Comparison of ENCODE assay signal across 12 cellular contexts in genomic region chr10:69064762-69065328, GRCh38. TPM values are rescaled to one million over a fixed set of nuclear protein-coding genes. Genes with fewer than 3 reads are reported as not detected.
DNase-seq lines count a peak whose midpoint lies in the region; ATAC-seq lines count a peak whose summit lies in the region.
"Had no signal": no experiment of that assay in that cellular context is flagged by ENCODE, and none has a peak within 500 bp of the region (broad histone marks: within the 10 kb centered on the region; RNA-seq: fewer than 3 reads in every experiment).

No MANE protein-coding gene starts in this region.

- ATAC-seq in GM21576 (IDR thresholded peaks at IDR 0.05; ENCODE audit: unreplicated experiment) (no peak), HG03039 (IDR thresholded peaks at IDR 0.05; ENCODE audit: unreplicated experiment) (no peak)

- no peaks in the 10 kb centered on the region for H3K27me3 Mint-ChIP-seq in activated naive CD8-positive, alpha-beta T cell
- H3K27me3 Mint-ChIP-seq in activated naive CD8-positive, alpha-beta T cell treated with anti-CD3 and anti-CD28 coated beads for 36 hours: no peaks in the 10 kb centered on the region
- no peaks in the 10 kb centered on the region for H3K27me3 Mint-ChIP-seq in activated T-helper 2 cell treated with anti-CD3 and anti-CD28 coated beads, Interferon-gamma antibody, Interleukin-2, Interleukin-4, amounts not matched to agents 10 μg/mL and 5 μg/mL and 100 μg/mL, durations not matched to agents 14 hours and 24 hours and 36 hours (ENCODE audit: low read depth)

- H3K9ac ChIP-seq in subcutaneous abdominal adipose tissue (ENCODE audit: low read length in 5 of 5): peak overlapping the region in 2 of 5 donors; percentile 47 to 64

- H3K4me1 Mint-ChIP-seq in activated naive CD8-positive, alpha-beta T cell (ENCODE audit: low read depth): peaks cover 31% of the 10 kb centered on the region
- peaks cover 46% of the 10 kb centered on the region for H3K4me1 Mint-ChIP-seq in activated naive CD8-positive, alpha-beta T cell treated with anti-CD3 and anti-CD28 coated beads for 36 hours
- peaks cover 45% of the 10 kb centered on the region for H3K4me1 Mint-ChIP-seq in activated T-helper 2 cell treated with anti-CD3 and anti-CD28 coated beads, Interferon-gamma antibody, Interleukin-2, Interleukin-4, amounts not matched to agents 10 μg/mL and 5 μg/mL and 100 μg/mL, durations not matched to agents 14 hours and 24 hours and 36 hours (ENCODE audit: low read depth)

- H3K9me3 Mint-ChIP-seq in activated naive CD8-positive, alpha-beta T cell (ENCODE audit: low read depth): no peaks in the 10 kb centered on the region
- peaks cover 3% of the 10 kb centered on the region for H3K9me3 Mint-ChIP-seq in activated naive CD8-positive, alpha-beta T cell treated with anti-CD3 and anti-CD28 coated beads for 36 hours
- no peaks in the 10 kb centered on the region for H3K9me3 Mint-ChIP-seq in activated T-helper 2 cell treated with anti-CD3 and anti-CD28 coated beads, Interferon-gamma antibody, Interleukin-2, Interleukin-4, amounts not matched to agents 10 μg/mL and 5 μg/mL and 100 μg/mL, durations not matched to agents 14 hours and 24 hours and 36 hours

- H3K27me3 ChIP-seq in layer of hippocampus (ENCODE audit: control insufficient read depth, insufficient read depth, low read length) (no peaks in the 10 kb centered on the region), subcutaneous abdominal adipose tissue (ENCODE audit: control insufficient read depth in 5 of 5, insufficient read depth in 4 of 5, low read length in 5 of 5) (no peaks in the 10 kb centered on the region)
- H3K27me3 ChIP-seq: breast epithelium had no signal

- peak overlapping the region in 1 of 5 donors; percentile 9 for H3K4me3 ChIP-seq in subcutaneous abdominal adipose tissue (ENCODE audit: low read depth in 1 of 5, low read length in 5 of 5)
- H3K4me3 ChIP-seq: breast epithelium, lung had no signal

- no peak for DNase-seq in activated naive CD8-positive, alpha-beta T cell treated with anti-CD3 and anti-CD28 coated beads for 36 hours
- DNase-seq in activated T-helper 2 cell treated with anti-CD3 and anti-CD28 coated beads, Interferon-gamma antibody, Interleukin-2, Interleukin-4, amounts not matched to agents 10 μg/mL and 5 μg/mL and 100 μg/mL, durations not matched to agents 14 hours and 24 hours and 36 hours (ENCODE audit: low spot score): no peak
- no peak for DNase-seq in KG1 (lab: John Stamatoyannopoulos, UW)
- DNase-seq: activated effector memory CD4-positive, alpha-beta T cell treated with Interleukin-2 at 50 U/mL for 16 hours; NCI-H1417 had no signal

- H3K4me1 ChIP-seq in subcutaneous abdominal adipose tissue (ENCODE audit: control insufficient read depth in 5 of 5, insufficient read depth in 5 of 5, low read length in 5 of 5): peaks cover 9 to 53% (median 47%) of the 10 kb centered on the region in 5 donors
- H3K4me1 ChIP-seq: breast epithelium had no signal

- H3K36me3 ChIP-seq in subcutaneous abdominal adipose tissue (ENCODE audit: control insufficient read depth in 5 of 5, insufficient read depth in 5 of 5, low read length in 5 of 5): no peaks in the 10 kb centered on the region
- H3K36me3 ChIP-seq: breast epithelium had no signal

- intact Hi-C loops in activated T-helper 2 cell treated with anti-CD3 and anti-CD28 coated beads, Interferon-gamma antibody, Interleukin-2, Interleukin-4, amounts not matched to agents 10 μg/mL and 5 μg/mL and 100 μg/mL, durations not matched to agents 14 hours and 24 hours and 36 hours (cut with micrococcal nuclease): loop anchor here (1.0 kb wide), 3 partner anchors 10 to 38 kb away; no protein-coding TSS in a partner anchor

- peak overlapping the region; percentile 25 for H3K27ac ChIP-seq in layer of hippocampus (ENCODE audit: low read depth, low read length)
- H3K27ac ChIP-seq in subcutaneous abdominal adipose tissue (ENCODE audit: low read depth, low read length): peak overlapping the region; percentile 38

- peaks cover 2% of the 10 kb centered on the region for H3K36me3 Mint-ChIP-seq in activated naive CD8-positive, alpha-beta T cell
- H3K36me3 Mint-ChIP-seq in activated naive CD8-positive, alpha-beta T cell treated with anti-CD3 and anti-CD28 coated beads for 36 hours: peaks cover 5% of the 10 kb centered on the region
- peaks cover 3% of the 10 kb centered on the region for H3K36me3 Mint-ChIP-seq in activated T-helper 2 cell treated with anti-CD3 and anti-CD28 coated beads, Interferon-gamma antibody, Interleukin-2, Interleukin-4, amounts not matched to agents 10 μg/mL and 5 μg/mL and 100 μg/mL, durations not matched to agents 14 hours and 24 hours and 36 hours (ENCODE audit: low read depth)

- H3K9me3 ChIP-seq in subcutaneous abdominal adipose tissue (ENCODE audit: control insufficient read depth in 5 of 5, low read length in 5 of 5): no peaks in the 10 kb centered on the region
- H3K9me3 ChIP-seq: breast epithelium had no signal

- no peak overlapping the region for H3K4me3 Mint-ChIP-seq in activated naive CD8-positive, alpha-beta T cell
- H3K4me3 Mint-ChIP-seq in activated naive CD8-positive, alpha-beta T cell treated with anti-CD3 and anti-CD28 coated beads for 36 hours: no peak overlapping the region
- no peak overlapping the region for H3K4me3 Mint-ChIP-seq in activated T-helper 2 cell treated with anti-CD3 and anti-CD28 coated beads, Interferon-gamma antibody, Interleukin-2, Interleukin-4, amounts not matched to agents 10 μg/mL and 5 μg/mL and 100 μg/mL, durations not matched to agents 14 hours and 24 hours and 36 hours (ENCODE audit: low read depth)

- peak overlapping the region; percentile 66 for H3K27ac Mint-ChIP-seq in activated naive CD8-positive, alpha-beta T cell
- no peak overlapping the region for H3K27ac Mint-ChIP-seq in activated naive CD8-positive, alpha-beta T cell treated with anti-CD3 and anti-CD28 coated beads for 36 hours
- H3K27ac Mint-ChIP-seq in activated T-helper 2 cell treated with anti-CD3 and anti-CD28 coated beads, Interferon-gamma antibody, Interleukin-2, Interleukin-4, amounts not matched to agents 10 μg/mL and 5 μg/mL and 100 μg/mL, durations not matched to agents 14 hours and 24 hours and 36 hours: peak overlapping the region; percentile 94

RNA-seq across cellular contexts. Expression of gene SRGN, which starts 23.1 kb away (rescaled TPM):
- total RNA-seq in activated naive CD8-positive, alpha-beta T cell treated with anti-CD3 and anti-CD28 coated beads for 36 hours: 100 to 1,000 TPM; 264 to 278 TPM
- total RNA-seq in activated T-helper 2 cell treated with anti-CD3 and anti-CD28 coated beads, Interferon-gamma antibody, Interleukin-2, Interleukin-4, amounts not matched to agents 10 μg/mL and 5 μg/mL and 100 μg/mL, durations not matched to agents 14 hours and 24 hours and 36 hours: 1,340 and 1,350 TPM in 2 replicates

RNA-seq across cellular contexts. Expression of gene VPS26A, which starts 59.1 kb away (rescaled TPM):
- total RNA-seq in activated naive CD8-positive, alpha-beta T cell treated with anti-CD3 and anti-CD28 coated beads for 36 hours: 10 to 100 TPM; 38.9 to 39.5 TPM
- 28.4 and 31.1 TPM in 2 replicates for total RNA-seq in activated T-helper 2 cell treated with anti-CD3 and anti-CD28 coated beads, Interferon-gamma antibody, Interleukin-2, Interleukin-4, amounts not matched to agents 10 μg/mL and 5 μg/mL and 100 μg/mL, durations not matched to agents 14 hours and 24 hours and 36 hours
